ENCODE assay signal across 8 cellular contexts in genomic region chr19:58498316-58499020, GRCh38. TPM values are rescaled to one million over a fixed set of nuclear protein-coding genes. Genes with fewer than 3 reads are reported as not detected.
DNase-seq lines count a peak whose midpoint lies in the region; TF ChIP-seq lines count a peak whose summit lies in the region.

No MANE protein-coding gene starts in this region.

- peak overlapping the region in 5 of 8 donors; percentile 94 to 98 (median 97) for H3K27ac Mint-ChIP-seq in CD8-positive, alpha-beta memory T cell
- H3K27ac Mint-ChIP-seq in neural progenitor cell: no peak overlapping the region

- no peaks in the 10 kb centered on the region for H3K27me3 ChIP-seq in CD8-positive, alpha-beta memory T cell (ENCODE audit: insufficient read depth, low read length, poor library complexity, severe bottlenecking)
- no peaks in the 10 kb centered on the region for H3K27me3 ChIP-seq in MG63
- H3K27me3 ChIP-seq in endocrine pancreas (ENCODE audit: control insufficient read depth, insufficient read depth, low read length): no peaks in the 10 kb centered on the region
- H3K27me3 ChIP-seq in neural progenitor cell: no peaks in the 10 kb centered on the region

- H3K4me1 ChIP-seq in CD8-positive, alpha-beta memory T cell (ENCODE audit: insufficient read depth, low read length): peaks cover 18% of the 10 kb centered on the region
- H3K4me1 ChIP-seq in endocrine pancreas (ENCODE audit: control insufficient read depth, insufficient read depth, low read length) (no peaks in the 10 kb centered on the region), neural progenitor cell (peaks cover 4% of the 10 kb centered on the region)

- H3K4me3 ChIP-seq in CD8-positive, alpha-beta memory T cell (ENCODE audit: low read length): peak overlapping the region; percentile 83
- H3K4me3 ChIP-seq in MG63 (peak overlapping the region; percentile 60), endocrine pancreas (ENCODE audit: control insufficient read depth, insufficient read depth, low read length) (no peak overlapping the region), neural progenitor cell (peak overlapping the region; percentile 68)

- POLR2A ChIA-PET in CD8-positive, alpha-beta memory T cell (lab: Charles Lee): interaction anchor here (0.7 to 1.1 kb wide), 2 partner anchors 9 to 21 kb away, joined by 3 to 5 read pairs; partner anchors contain the start of gene ZBTB45

- peak overlapping the region; percentile 60 for H3K27ac ChIP-seq in CD8-positive, alpha-beta memory T cell (ENCODE audit: low read depth, low read length)
- no peak overlapping the region for H3K27ac ChIP-seq in neural progenitor cell

- peaks cover 0 to 4% of the 10 kb centered on the region in 2 donors for H3K27me3 Mint-ChIP-seq in CD8-positive, alpha-beta memory T cell
- peaks cover 7% of the 10 kb centered on the region for H3K27me3 Mint-ChIP-seq in neural progenitor cell (ENCODE audit: insufficient read depth, low read depth)

- H2AFZ ChIP-seq in neural progenitor cell (replicated peaks): peak overlapping the region; percentile 88

- CTCF ChIA-PET in CD8-positive, alpha-beta memory T cell (lab: Charles Lee): interaction anchor here (1.1 kb wide), 1 partner anchor 12 kb away, joined by 3 read pairs; no protein-coding TSS in a partner anchor

- H3K79me2 ChIP-seq in neural progenitor cell (ENCODE audit: low read depth): peaks cover 6% of the 10 kb centered on the region

- DNase-seq in CD8-positive, alpha-beta memory T cell: no peak
- DNase-seq in MG63 (no peak), neural progenitor cell (ENCODE audit: low spot score) (no peak), HUDEP-2 (lab: John Stamatoyannopoulos, UW; ENCODE audit: unreplicated experiment in 76 of 76) (no peak), NCI-H524 treated with DMSO at 0.1 percent for 48 hours (lab: John Stamatoyannopoulos, UW) (no peak), AG08395 (ENCODE audit: low spot score) (no peak), Kasumi-1 (lab: John Stamatoyannopoulos, UW) (no peak)

- H3K9ac ChIP-seq in endocrine pancreas (ENCODE audit: control insufficient read depth, insufficient read depth, low read length): peak overlapping the region; percentile 54
- H3K9ac ChIP-seq in neural progenitor cell: no peak overlapping the region

- peak overlapping the region; percentile 86 to 96 (median 90) for H3K4me3 Mint-ChIP-seq in CD8-positive, alpha-beta memory T cell
- H3K4me3 Mint-ChIP-seq in neural progenitor cell: peak overlapping the region; percentile 84

- H3K36me3 ChIP-seq in CD8-positive, alpha-beta memory T cell (ENCODE audit: insufficient read depth, low read length): no peaks in the 10 kb centered on the region
- H3K36me3 ChIP-seq in MG63: no peaks in the 10 kb centered on the region
- no peaks in the 10 kb centered on the region for H3K36me3 ChIP-seq in endocrine pancreas (ENCODE audit: control insufficient read depth, insufficient read depth, low read length)
- no peaks in the 10 kb centered on the region for H3K36me3 ChIP-seq in neural progenitor cell

- no peaks in the 10 kb centered on the region for H3K9me3 ChIP-seq in CD8-positive, alpha-beta memory T cell (ENCODE audit: low read length)
- no peaks in the 10 kb centered on the region for H3K9me3 ChIP-seq in MG63
- no peaks in the 10 kb centered on the region for H3K9me3 ChIP-seq in endocrine pancreas (ENCODE audit: control insufficient read depth, low read length)
- no peaks in the 10 kb centered on the region for H3K9me3 ChIP-seq in neural progenitor cell (ENCODE audit: low read depth)

- no peaks in the 10 kb centered on the region for H4K20me1 ChIP-seq in neural progenitor cell (ENCODE audit: low read depth)

- H3K4me1 Mint-ChIP-seq in CD8-positive, alpha-beta memory T cell: peaks cover 25 to 32% (median 26%) of the 10 kb centered on the region in 3 donors
- peaks cover 11% of the 10 kb centered on the region for H3K4me1 Mint-ChIP-seq in neural progenitor cell

- peak overlapping the region; percentile 98 for H3K4me2 ChIP-seq in neural progenitor cell

- H3K36me3 Mint-ChIP-seq in CD8-positive, alpha-beta memory T cell: peaks cover 0 to 3% (median 0%) of the 10 kb centered on the region in 3 donors
- no peaks in the 10 kb centered on the region for H3K36me3 Mint-ChIP-seq in neural progenitor cell

- peaks cover 6% of the 10 kb centered on the region for H3F3A ChIP-seq in neural progenitor cell (ENCODE audit: low read depth)

- TF ChIP-seq CTCF in neural progenitor cell (IDR thresholded peaks at IDR 0.05): no peak

- H3K9me3 Mint-ChIP-seq in CD8-positive, alpha-beta memory T cell: peaks cover 5 to 12% (median 5%) of the 10 kb centered on the region in 5 donors
- peaks cover 6% of the 10 kb centered on the region for H3K9me3 Mint-ChIP-seq in neural progenitor cell

RNA-seq across cellular contexts. Expression of gene SLC27A5, which starts 13.3 kb away (rescaled TPM):
- total RNA-seq in CD8-positive, alpha-beta memory T cell: 10 to 100 TPM; 16.1 to 19.1 TPM
- 25.9 TPM for polyA plus RNA-seq in CD8-positive, alpha-beta memory T cell
- total RNA-seq in MG63 (2014; rRNA removed; shearing (Covaris generic); ENCODE audit: low replicate concordance): 5.5 and 13.0 TPM in 2 replicates
- 11.2 and 17.1 TPM in 2 replicates for total RNA-seq in neural progenitor cell (ENCODE audit: low replicate concordance)

RNA-seq across cellular contexts. Expression of gene ZBTB45, which starts 21.1 kb away (rescaled TPM):
- 10 to 100 TPM; 15.0 to 16.1 TPM for total RNA-seq in CD8-positive, alpha-beta memory T cell
- polyA plus RNA-seq in CD8-positive, alpha-beta memory T cell: 4.8 TPM
- total RNA-seq in MG63 (2014; rRNA removed; shearing (Covaris generic); ENCODE audit: low replicate concordance): 8.3 and 24.7 TPM in 2 replicates
- 2.2 and 12.8 TPM in 2 replicates for total RNA-seq in neural progenitor cell (ENCODE audit: low replicate concordance)

RNA-seq across cellular contexts. Expression of gene ZNF446, which starts 22.3 kb away (rescaled TPM):
- total RNA-seq in CD8-positive, alpha-beta memory T cell: 1 to 10 TPM; 5.9 to 7.2 TPM
- 3.8 TPM for polyA plus RNA-seq in CD8-positive, alpha-beta memory T cell
- 18.4 and 23.5 TPM in 2 replicates for total RNA-seq in MG63 (2014; rRNA removed; shearing (Covaris generic); ENCODE audit: low replicate concordance)
- 4.4 and 13.2 TPM in 2 replicates for total RNA-seq in neural progenitor cell (ENCODE audit: low replicate concordance)

RNA-seq across cellular contexts. Expression of gene ZNF324, which starts 31.6 kb away (rescaled TPM):
- total RNA-seq in CD8-positive, alpha-beta memory T cell: 10 to 100 TPM; 19.8 to 21.0 TPM
- 13.9 TPM for polyA plus RNA-seq in CD8-positive, alpha-beta memory T cell
- total RNA-seq in MG63 (2014; rRNA removed; shearing (Covaris generic); ENCODE audit: low replicate concordance): 15.2 and 16.0 TPM in 2 replicates
- total RNA-seq in neural progenitor cell (ENCODE audit: low replicate concordance): 4.2 and 14.8 TPM in 2 replicates

RNA-seq across cellular contexts. Expression of gene TRIM28, which starts 45.4 kb away (rescaled TPM):
- 100 to 1,000 TPM; 705 to 715 TPM for total RNA-seq in CD8-positive, alpha-beta memory T cell
- polyA plus RNA-seq in CD8-positive, alpha-beta memory T cell: 57.5 TPM
- 352 and 641 TPM in 2 replicates for total RNA-seq in MG63 (2014; rRNA removed; shearing (Covaris generic); ENCODE audit: low replicate concordance)
- 390 and 678 TPM in 2 replicates for total RNA-seq in neural progenitor cell (ENCODE audit: low replicate concordance)
